ENCODE assay signal across 30 cellular contexts in genomic region chr1:45775794-45776193, GRCh38.
"Had no signal": no experiment of that assay in that cellular context is flagged by ENCODE, and none has a peak within 500 bp of the region (broad histone marks: within the 10 kb centered on the region; RNA-seq: fewer than 3 reads in every experiment).

No MANE protein-coding gene starts in this region.

- H3K9ac ChIP-seq: SK-N-SH had no signal

- H2AFZ ChIP-seq: PC-9 had no signal

- ATAC-seq: Panc1, Right ventricle myocardium inferior had no signal

- H3K36me3 ChIP-seq: SJSA1 had no signal

- H3K27ac ChIP-seq: PC-9, RWPE1, SJSA1 had no signal

- DNase-seq: Karpas-422, MM.1S, MV-4-11, NCI-H1092, NCI-H1105, NCI-H1417 treated with DMSO at 0.1 percent for 48 hours, NCI-H1436 treated with DMSO at 0.1 percent for 48 hours, NCI-H1694 treated with DMSO at 0.1 percent for 48 hours, NCI-H187 treated with DMSO at 0.1 percent for 48 hours, NCI-H2029, NCI-H2081, NCI-H2171 treated with DMSO at 0.1 percent for 48 hours, NCI-H2227 treated with DMSO at 0.1 percent for 48 hours, NCI-H345, NCI-H446, NCI-H510A treated with DMSO at 0.1 percent for 48 hours, NCI-H524 treated with DMSO at 0.1 percent for 48 hours, NCI-H526 treated with DMSO at 0.1 percent for 48 hours, NCI-H774, PC-9, SHP77, SIG-M5, SK-N-SH, SW 1271, T-helper 1 cell had no signal

- H3K4me3 ChIP-seq: PC-9, SJSA1 had no signal

- H3K9me3 ChIP-seq: SJSA1, SK-N-SH had no signal

- H3K27me3 ChIP-seq: SJSA1 had no signal

- H3K4me1 ChIP-seq: SJSA1 had no signal

- FAIRE-seq: RCC 7860 had no signal

- H3K4me2 ChIP-seq: PC-9, SK-N-SH had no signal
